Comparison of ENCODE assay signal across 8 cellular contexts in genomic region chr17:27332485-27333409, GRCh38. TPM values are rescaled to one million over a fixed set of nuclear protein-coding genes. Genes with fewer than 3 reads are reported as not detected.
DNase-seq lines count a peak whose midpoint lies in the region; ATAC-seq and TF ChIP-seq lines count a peak whose summit lies in the region.

No MANE protein-coding gene starts in this region.

- H3K9ac ChIP-seq in parathyroid adenoma, result peak overlapping the region; percentile 87

- POLR2A ChIA-PET in GM10248 (lab: Yijun Ruan, JAX), result interaction anchor here (0.6 to 1.4 kb wide), 5 partner anchors 9 to 165 kb away, joined by 3 to 8 read pairs (median 6); partner anchors contain the start of gene WSB1
- POLR2A ChIA-PET in activated naive CD8-positive, alpha-beta T cell treated with anti-CD3 and anti-CD28 coated beads, Interleukin-2, amount 10 ng/mL, durations not matched to agents 7 days and 5 days (lab: Charles Lee), result interaction anchor here (0.9 to 2.4 kb wide), 5 partner anchors 20 to 267 kb away, joined by 3 to 17 read pairs (median 3); partner anchors contain the start of gene WSB1

- TF ChIP-seq CTCF in GM10248 (IDR thresholded peaks at IDR 0.05; ENCODE audit: control extremely low read depth, extremely low read depth, low read depth, missing control alignments) (peak; percentile 81), parathyroid adenoma (IDR thresholded peaks at IDR 0.05) (peak; percentile 94), tibial nerve (IDR thresholded peaks at IDR 0.05) (peak; percentile 75 to 99 (median 95))

- TF ChIP-seq EP300 in tibial nerve (IDR thresholded peaks at IDR 0.05), result peak; percentile 71 to 96

- ATAC-seq in HG02571 (IDR thresholded peaks at IDR 0.05; ENCODE audit: unreplicated experiment) (peak; percentile 83), Right ventricle myocardium superior (ENCODE audit: poor library complexity) (peak; percentile 97)
- peak; percentile 97 for ATAC-seq in activated naive CD8-positive, alpha-beta T cell treated with anti-CD3 and anti-CD28 coated beads, Interleukin-2, amount 10 ng/mL, durations not matched to agents 7 days and 5 days (ENCODE audit: low read depth)

- H2AFZ ChIP-seq in parathyroid adenoma, result peak overlapping the region; percentile 100

- DNase-seq in GM10248 (ENCODE audit: extremely low spot score) (peak; percentile 91), NCI-H1048 (lab: John Stamatoyannopoulos, UW) (peak; percentile 84), SKM-1 treated with dmso at 0.1 percent for 144 hours (lab: John Stamatoyannopoulos, UW; ENCODE audit: unreplicated experiment) (peak; percentile 96), Right ventricle myocardium superior (peak; percentile 99), tibial nerve (ENCODE audit: low spot score in 2 of 2) (peak; percentile 95 to 96)
- peak; percentile 89 for DNase-seq in activated naive CD8-positive, alpha-beta T cell treated with anti-CD3 and anti-CD28 coated beads, Interleukin-2, amount 10 ng/mL, durations not matched to agents 7 days and 5 days

- H3K4me2 ChIP-seq in parathyroid adenoma (ENCODE audit: low read length), result peak overlapping the region; percentile 85

- no peaks in the 10 kb centered on the region for H3K36me3 Mint-ChIP-seq in activated naive CD8-positive, alpha-beta T cell treated with anti-CD3 and anti-CD28 coated beads, Interleukin-2, amount 10 ng/mL, durations not matched to agents 7 days and 5 days

- no peaks in the 10 kb centered on the region for H3K79me2 ChIP-seq in parathyroid adenoma

- peak overlapping the region; percentile 75 for H3K27ac Mint-ChIP-seq in activated naive CD8-positive, alpha-beta T cell treated with anti-CD3 and anti-CD28 coated beads, Interleukin-2, amount 10 ng/mL, durations not matched to agents 7 days and 5 days

- WGBS in tibial nerve, 2 donors, result 0 to 1% methylated on average over 21 to 42 of the region's 52 CpGs

- no peaks in the 10 kb centered on the region for H3K9me3 Mint-ChIP-seq in activated naive CD8-positive, alpha-beta T cell treated with anti-CD3 and anti-CD28 coated beads, Interleukin-2, amount 10 ng/mL, durations not matched to agents 7 days and 5 days

- H3K4me1 ChIP-seq in parathyroid adenoma (peaks cover 13% of the 10 kb centered on the region), tibial nerve (peaks cover 0 to 30% (median 13%) of the 10 kb centered on the region in 4 donors)

- peak overlapping the region; percentile 98 for H3K27ac ChIP-seq in parathyroid adenoma
- peak overlapping the region; percentile 81 to 96 (median 92) for H3K27ac ChIP-seq in tibial nerve

- CTCF ChIA-PET in GM10248 (lab: Yijun Ruan, JAX), result interaction anchor here (0.6 to 4.8 kb wide), 38 partner anchors 10 to 315 kb away, joined by 3 to 90 read pairs (median 4); partner anchors contain the start of gene KSR1

- TF ChIP-seq POLR2A in tibial nerve (IDR thresholded peaks at IDR 0.05), result peak; percentile 49 to 55

- H3K4me3 ChIP-seq in parathyroid adenoma (ENCODE audit: low read depth, low read length), result peak overlapping the region; percentile 73
- H3K4me3 ChIP-seq in tibial nerve, result peak overlapping the region; percentile 31 to 66 (median 50)

- intact Hi-C loops in Right ventricle myocardium superior (cut with DNase I), result loop anchor here (2.0 to 5.0 kb wide), 2 partner anchors 38 to 85 kb away; partner anchors contain the start of gene WSB1

- H3K27me3 ChIP-seq in parathyroid adenoma (ENCODE audit: control insufficient read depth, insufficient read depth, low read length), result no peaks in the 10 kb centered on the region
- H3K27me3 ChIP-seq in tibial nerve, result no peaks in the 10 kb centered on the region

- H3K4me1 Mint-ChIP-seq in activated naive CD8-positive, alpha-beta T cell treated with anti-CD3 and anti-CD28 coated beads, Interleukin-2, amount 10 ng/mL, durations not matched to agents 7 days and 5 days, result peaks cover 11% of the 10 kb centered on the region

- H3K4me3 Mint-ChIP-seq in activated naive CD8-positive, alpha-beta T cell treated with anti-CD3 and anti-CD28 coated beads, Interleukin-2, amount 10 ng/mL, durations not matched to agents 7 days and 5 days, result peak overlapping the region; percentile 67

- H3K27me3 Mint-ChIP-seq in activated naive CD8-positive, alpha-beta T cell treated with anti-CD3 and anti-CD28 coated beads, Interleukin-2, amount 10 ng/mL, durations not matched to agents 7 days and 5 days, result no peaks in the 10 kb centered on the region

- H3K36me3 ChIP-seq in parathyroid adenoma (ENCODE audit: control insufficient read depth, insufficient read depth, low read length) (no peaks in the 10 kb centered on the region), tibial nerve (peaks cover 0 to under 1% (median 0%) of the 10 kb centered on the region in 3 donors)

- no peaks in the 10 kb centered on the region for H3K9me3 ChIP-seq in parathyroid adenoma (ENCODE audit: control insufficient read depth, low read length)
- H3K9me3 ChIP-seq in tibial nerve, result no peaks in the 10 kb centered on the region

RNA-seq across cellular contexts. Expression of gene WSB1, which starts 38.8 kb away (rescaled TPM):
- 100 to 1,000 TPM; 171 to 175 TPM for total RNA-seq in activated naive CD8-positive, alpha-beta T cell treated with anti-CD3 and anti-CD28 coated beads, Interleukin-2, amount 10 ng/mL, durations not matched to agents 7 days and 5 days
- total RNA-seq in Right ventricle myocardium superior (47.1 TPM), tibial nerve (100 to 1,000 TPM; 201 to 225 (median 213) TPM)

Comparison
In these comparisons a context has a peak if more than half of its experiments do, and no peak if none do; other contexts are left out.
1. Peak in every context shown above with its lines: DNase-seq, ATAC-seq, H3K4me3 ChIP-seq and H3K27ac ChIP-seq.